13 cellular contexts compared by ENCODE assay signal in genomic region chr7:50268223-50268622, GRCh38. TPM values are rescaled to one million over a fixed set of nuclear protein-coding genes. Genes with fewer than 3 reads are reported as not detected.
DNase-seq lines count a peak whose midpoint lies in the region; ATAC-seq and TF ChIP-seq lines count a peak whose summit lies in the region.
"Had no signal": no experiment of that assay in that cellular context is flagged by ENCODE, and none has a peak within 500 bp of the region (broad histone marks: within the 10 kb centered on the region; RNA-seq: fewer than 3 reads in every experiment).

No MANE protein-coding gene starts in this region.

- peak; percentile 33 for DNase-seq in stimulated activated CD4-positive, alpha-beta T cell treated with anti-CD3 and anti-CD28 coated beads, Interleukin-4, amount 100 ng/mL, for 1 hour
- no peak for DNase-seq in stimulated activated CD4-positive, alpha-beta T cell treated with anti-CD3 and anti-CD28 coated beads, Interleukin-4, amount 100 ng/mL, for 4 hours
- no peak for DNase-seq in activated T-helper 2 cell treated with anti-CD3 and anti-CD28 coated beads, Interferon-gamma antibody, Interleukin-2, Interleukin-4, amounts not matched to agents 10 μg/mL and 5 μg/mL and 100 μg/mL, durations not matched to agents 14 hours and 24 hours and 36 hours (ENCODE audit: low spot score)
- DNase-seq in activated CD4-positive, CD25-positive, alpha-beta regulatory T cell treated with anti-CD3 and anti-CD28 coated beads, Interleukin-2, amount 50 U/mL, for 72 hours, result no peak
- DNase-seq in GM20000 (ENCODE audit: low spot score) (no peak), NOMO-1 treated with dmso at 0.1 percent for 144 hours (lab: John Stamatoyannopoulos, UW; ENCODE audit: unreplicated experiment) (no peak)
- DNase-seq: activated CD8-positive, alpha-beta memory T cell treated with anti-CD3 and anti-CD28 coated beads, Interleukin-2, amount 50 U/mL, for 4 hours; HFFc6; NCI-H2029 treated with DMSO at 0.1 percent for 48 hours; stomach had no signal

- intact Hi-C loops in activated T-helper 2 cell treated with anti-CD3 and anti-CD28 coated beads, Interferon-gamma antibody, Interleukin-2, Interleukin-4, amounts not matched to agents 10 μg/mL and 5 μg/mL and 100 μg/mL, durations not matched to agents 14 hours and 24 hours and 36 hours (cut with micrococcal nuclease), result loop anchor here (5.0 kb wide), 1 partner anchor 394 kb away; no protein-coding TSS in a partner anchor

- ATAC-seq in HG02885 (IDR thresholded peaks at IDR 0.05; ENCODE audit: poor library complexity, unreplicated experiment) (peak; percentile 25), GM19452 (IDR thresholded peaks at IDR 0.05; ENCODE audit: unreplicated experiment) (no peak)

- no peaks in the 10 kb centered on the region for H3K27me3 Mint-ChIP-seq in activated T-helper 2 cell treated with anti-CD3 and anti-CD28 coated beads, Interferon-gamma antibody, Interleukin-2, Interleukin-4, amounts not matched to agents 10 μg/mL and 5 μg/mL and 100 μg/mL, durations not matched to agents 14 hours and 24 hours and 36 hours (ENCODE audit: low read depth)

- H3K4me3 Mint-ChIP-seq in activated T-helper 2 cell treated with anti-CD3 and anti-CD28 coated beads, Interferon-gamma antibody, Interleukin-2, Interleukin-4, amounts not matched to agents 10 μg/mL and 5 μg/mL and 100 μg/mL, durations not matched to agents 14 hours and 24 hours and 36 hours (ENCODE audit: low read depth), result peak overlapping the region; percentile 57
- H3K4me3 Mint-ChIP-seq: HFFc6 had no signal

- no peak for TF ChIP-seq CTCF in GM20000 (IDR thresholded peaks at IDR 0.05; ENCODE audit: extremely low read depth, missing control alignments)

- H3K4me1 Mint-ChIP-seq in activated T-helper 2 cell treated with anti-CD3 and anti-CD28 coated beads, Interferon-gamma antibody, Interleukin-2, Interleukin-4, amounts not matched to agents 10 μg/mL and 5 μg/mL and 100 μg/mL, durations not matched to agents 14 hours and 24 hours and 36 hours (ENCODE audit: low read depth), result peaks cover 81% of the 10 kb centered on the region

- peak overlapping the region; percentile 94 for H3K27ac Mint-ChIP-seq in activated T-helper 2 cell treated with anti-CD3 and anti-CD28 coated beads, Interferon-gamma antibody, Interleukin-2, Interleukin-4, amounts not matched to agents 10 μg/mL and 5 μg/mL and 100 μg/mL, durations not matched to agents 14 hours and 24 hours and 36 hours
- H3K27ac Mint-ChIP-seq: HFFc6 had no signal

- H3K9me3 Mint-ChIP-seq in activated T-helper 2 cell treated with anti-CD3 and anti-CD28 coated beads, Interferon-gamma antibody, Interleukin-2, Interleukin-4, amounts not matched to agents 10 μg/mL and 5 μg/mL and 100 μg/mL, durations not matched to agents 14 hours and 24 hours and 36 hours, result peaks cover 4% of the 10 kb centered on the region

- peaks cover 8% of the 10 kb centered on the region for H3K36me3 Mint-ChIP-seq in activated T-helper 2 cell treated with anti-CD3 and anti-CD28 coated beads, Interferon-gamma antibody, Interleukin-2, Interleukin-4, amounts not matched to agents 10 μg/mL and 5 μg/mL and 100 μg/mL, durations not matched to agents 14 hours and 24 hours and 36 hours (ENCODE audit: low read depth)

RNA-seq across cellular contexts. Expression of gene IKZF1, which starts 36.3 kb away (rescaled TPM):
- 360 and 371 TPM in 2 replicates for total RNA-seq in activated T-helper 2 cell treated with anti-CD3 and anti-CD28 coated beads, Interferon-gamma antibody, Interleukin-2, Interleukin-4, amounts not matched to agents 10 μg/mL and 5 μg/mL and 100 μg/mL, durations not matched to agents 14 hours and 24 hours and 36 hours
- total RNA-seq: HFFc6, HT1080 had no signal
